ENCODE assay signal across 10 cellular contexts in the genomic region with DNA sequence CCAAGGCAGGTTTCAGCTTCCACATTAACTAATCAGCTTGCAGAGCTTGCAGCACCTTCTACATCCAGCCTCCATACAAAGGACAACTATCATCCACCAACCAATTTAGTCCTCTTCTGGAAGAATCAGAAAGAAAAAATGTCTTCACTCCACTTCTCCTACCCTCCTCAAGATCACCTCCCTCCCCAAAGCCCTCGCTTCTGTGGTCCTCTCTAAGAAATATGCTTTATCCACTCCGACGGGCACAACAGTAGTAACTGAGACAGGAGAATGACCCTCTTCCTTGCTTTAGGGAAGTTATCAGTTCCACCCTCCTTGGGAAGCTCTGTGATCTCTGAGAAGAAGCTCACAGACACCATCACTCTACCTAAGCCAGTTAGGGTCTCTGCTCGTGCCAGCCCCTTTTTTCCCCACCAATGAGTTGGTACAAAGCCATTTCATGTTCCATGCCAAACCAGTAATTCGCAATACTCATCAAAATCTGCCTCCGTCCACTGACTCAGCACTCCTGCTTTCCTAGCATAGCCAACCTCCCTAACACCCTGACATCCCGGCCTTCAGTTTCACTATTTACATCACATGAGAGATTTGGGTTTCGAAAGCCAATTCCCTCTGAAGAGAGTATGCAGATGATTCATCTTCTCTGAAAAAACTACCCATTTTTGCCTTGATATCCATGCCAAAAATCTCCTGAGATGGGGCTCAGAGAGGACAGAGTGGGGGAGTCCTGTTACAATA.
A peak's percentile ranks its signal among the peaks of the same experiment; 100 is the strongest.
DNase-seq lines count a peak whose midpoint lies in the region; ATAC-seq and TF ChIP-seq lines count a peak whose summit lies in the region.
"Had no signal": no experiment of that assay in that cellular context is flagged by ENCODE, and none has a peak within 500 bp of the region (broad histone marks: within the 10 kb centered on the region; RNA-seq: fewer than 3 reads in every experiment).

No MANE protein-coding gene starts in this region.

- no TSS peak for BruUV-seq in PC-9 (replicated peaks; lab: Mats Ljungman, UMichigan)

- ATAC-seq in HG02588 (IDR thresholded peaks at IDR 0.05; ENCODE audit: unreplicated experiment) = no peak
- no peak for ATAC-seq in CD4-positive, alpha-beta T cell (ENCODE audit: poor library complexity)

- 52% methylated on average over 8 of the region's 8 CpGs for WGBS in esophagus muscularis mucosa

- no peak overlapping the region for H3K9ac ChIP-seq in neural progenitor cell

- H3K36me3 Mint-ChIP-seq in neural progenitor cell = no peaks in the 10 kb centered on the region
- H3K36me3 Mint-ChIP-seq in CD4-positive, alpha-beta T cell (ENCODE audit: low read depth) = no peaks in the 10 kb centered on the region
- H3K36me3 Mint-ChIP-seq: CD8-positive, alpha-beta memory T cell had no signal

- H3K79me2 ChIP-seq in PC-9 (ENCODE audit: low read depth) = no peaks in the 10 kb centered on the region
- H3K79me2 ChIP-seq in neural progenitor cell (ENCODE audit: low read depth) = no peaks in the 10 kb centered on the region

- POLR2A ChIA-PET in PC-9 (lab: Charles Lee; ENCODE audit: unreplicated experiment) = no interaction called here
- POLR2A ChIA-PET in CD4-positive, alpha-beta T cell (lab: Charles Lee) = no interaction called here

- H3K4me1 Mint-ChIP-seq in neural progenitor cell = peaks cover 69% of the 10 kb centered on the region
- no peaks in the 10 kb centered on the region for H3K4me1 Mint-ChIP-seq in CD4-positive, alpha-beta T cell (ENCODE audit: low read depth)

- no peak for TF ChIP-seq POLR2A in esophagus muscularis mucosa (IDR thresholded peaks at IDR 0.05; ENCODE audit: low read depth)

- H3K4me2 ChIP-seq in PC-9 = peak overlapping the region; percentile 48
- peak overlapping the region; percentile 62 for H3K4me2 ChIP-seq in neural progenitor cell

- intact Hi-C loops in PC-9 (cut with micrococcal nuclease; ENCODE audit: unreplicated experiment) (loop anchor here (5.0 kb wide), 1 partner anchor 1139 kb away; no protein-coding TSS in a partner anchor), esophagus muscularis mucosa (cut with DNase I) (no loop called here)
- intact Hi-C loops in CD4-positive, alpha-beta T cell (cut with DNase I, micrococcal nuclease) = no loop called here

- H3F3A ChIP-seq in PC-9 (ENCODE audit: insufficient read depth, low read depth) = peaks cover 67% of the 10 kb centered on the region
- peaks cover 37% of the 10 kb centered on the region for H3F3A ChIP-seq in neural progenitor cell (ENCODE audit: low read depth)

- H3K4me1 ChIP-seq in PC-9 (replicated peaks; ENCODE audit: insufficient read depth) (peaks cover 86% of the 10 kb centered on the region), esophagus muscularis mucosa (peaks cover 28 to 44% (median 35%) of the 10 kb centered on the region in 4 donors), neural progenitor cell (peaks cover 60% of the 10 kb centered on the region)

- H3K27me3 ChIP-seq in PC-9 (ENCODE audit: insufficient read depth, low read depth) (no peaks in the 10 kb centered on the region), esophagus muscularis mucosa (no peaks in the 10 kb centered on the region), neural progenitor cell (no peaks in the 10 kb centered on the region)
- no peaks in the 10 kb centered on the region for H3K27me3 ChIP-seq in CD4-positive, alpha-beta T cell (ENCODE audit: control insufficient read depth, insufficient read depth, low read length)

- no peaks in the 10 kb centered on the region for H4K20me1 ChIP-seq in PC-9 (ENCODE audit: insufficient read depth)
- H4K20me1 ChIP-seq in neural progenitor cell (ENCODE audit: low read depth) = no peaks in the 10 kb centered on the region

- DNase-seq in AG09319 (ENCODE audit: extremely low read depth, low read depth) (peak; percentile 69), PC-9 (peak in 1 of 2 experiments; percentile 95), esophagus muscularis mucosa (ENCODE audit: extremely low spot score) (no peak), neural progenitor cell (ENCODE audit: low spot score) (no peak), occipital lobe (lab: John Stamatoyannopoulos, UW) (no peak)
- DNase-seq in CD4-positive, alpha-beta T cell = no peak
- no peak for DNase-seq in stimulated activated CD4-positive, alpha-beta T cell treated with anti-CD3 and anti-CD28 coated beads, Interleukin-4, amount 100 ng/mL, for 1 hour
- DNase-seq: activated T-cell treated with anti-CD3 and anti-CD28 coated beads, Interleukin-2, amount 50 U/mL, for 1 hour; CD8-positive, alpha-beta memory T cell had no signal

- peaks cover 4% of the 10 kb centered on the region for H3K9me3 Mint-ChIP-seq in neural progenitor cell
- no peaks in the 10 kb centered on the region for H3K9me3 Mint-ChIP-seq in CD4-positive, alpha-beta T cell
- H3K9me3 Mint-ChIP-seq: CD8-positive, alpha-beta memory T cell had no signal

- peaks cover 27% of the 10 kb centered on the region for H3K27me3 Mint-ChIP-seq in neural progenitor cell (ENCODE audit: insufficient read depth, low read depth)
- H3K27me3 Mint-ChIP-seq in CD4-positive, alpha-beta T cell = no peaks in the 10 kb centered on the region

- H2AFZ ChIP-seq in PC-9 = no peak overlapping the region
- H2AFZ ChIP-seq in neural progenitor cell (replicated peaks) = no peak overlapping the region

- CTCF ChIA-PET in PC-9 (lab: Charles Lee) = no interaction called here
- CTCF ChIA-PET in CD4-positive, alpha-beta T cell (lab: Charles Lee) = no interaction called here

- H3K27ac Mint-ChIP-seq in neural progenitor cell = no peak overlapping the region
- no peak overlapping the region for H3K27ac Mint-ChIP-seq in CD4-positive, alpha-beta T cell

- no peak for TF ChIP-seq EP300 in esophagus muscularis mucosa (IDR thresholded peaks at IDR 0.05)

- H3K36me3 ChIP-seq in PC-9 (ENCODE audit: low read depth) (no peaks in the 10 kb centered on the region), esophagus muscularis mucosa (no peaks in the 10 kb centered on the region), neural progenitor cell (no peaks in the 10 kb centered on the region)

- peak overlapping the region; percentile 8 for H3K4me3 Mint-ChIP-seq in neural progenitor cell
- no peak overlapping the region for H3K4me3 Mint-ChIP-seq in CD4-positive, alpha-beta T cell
- H3K4me3 Mint-ChIP-seq: CD8-positive, alpha-beta memory T cell had no signal

- H3K9me2 ChIP-seq in PC-9 (ENCODE audit: insufficient read depth) = no peaks in the 10 kb centered on the region

- no peak overlapping the region for H3K4me3 ChIP-seq in PC-9
- no peak overlapping the region for H3K4me3 ChIP-seq in esophagus muscularis mucosa
- no peak overlapping the region for H3K4me3 ChIP-seq in neural progenitor cell

- TF ChIP-seq CTCF in AG09319 (IDR thresholded peaks at IDR 0.05; ENCODE audit: low read depth, low read length) = no peak
- no peak for TF ChIP-seq CTCF in PC-9 (conservative IDR thresholded peaks at IDR 0.05)
- TF ChIP-seq CTCF in esophagus muscularis mucosa (IDR thresholded peaks at IDR 0.05) = no peak
- no peak for TF ChIP-seq CTCF in neural progenitor cell (IDR thresholded peaks at IDR 0.05)
- no peak for TF ChIP-seq CTCF in CD4-positive, alpha-beta T cell (IDR thresholded peaks at IDR 0.05)

- peak overlapping the region; percentile 87 for H3K27ac ChIP-seq in PC-9
- peak overlapping the region; percentile 40 to 72 (median 44) for H3K27ac ChIP-seq in esophagus muscularis mucosa (replicated peaks in 1 of 4)
- no peak overlapping the region for H3K27ac ChIP-seq in neural progenitor cell
- no peak overlapping the region for H3K27ac ChIP-seq in CD4-positive, alpha-beta T cell (ENCODE audit: low read depth, low read length)

- no peaks in the 10 kb centered on the region for H3K9me3 ChIP-seq in PC-9 (ENCODE audit: insufficient read depth, low read depth)
- no peaks in the 10 kb centered on the region for H3K9me3 ChIP-seq in esophagus muscularis mucosa
- no peaks in the 10 kb centered on the region for H3K9me3 ChIP-seq in neural progenitor cell (ENCODE audit: low read depth)
- no peaks in the 10 kb centered on the region for H3K9me3 ChIP-seq in CD4-positive, alpha-beta T cell (ENCODE audit: control insufficient read depth, low read length)

Comparison
In these comparisons a context has a peak if more than half of its experiments do, and no peak if none do; other contexts are left out.
1. H3K27ac ChIP-seq: peak in PC-9 (single experiment) and esophagus muscularis mucosa (4 of 4); none in neural progenitor cell (single experiment) and CD4-positive, alpha-beta T cell (single experiment).